In genomic region chr19:4115050-4115817, GRCh38 we compare ENCODE assay signal across 8 cellular contexts. TPM values are rescaled to one million over a fixed set of nuclear protein-coding genes. Genes with fewer than 3 reads are reported as not detected.
DNase-seq lines count a peak whose midpoint lies in the region; ATAC-seq and TF ChIP-seq lines count a peak whose summit lies in the region.

No MANE protein-coding gene starts in this region.

- H3K4me1 ChIP-seq in sigmoid colon: peaks cover 0 to 24% (median 8%) of the 10 kb centered on the region in 4 donors

- TF ChIP-seq CTCF in GM12864 (IDR thresholded peaks at IDR 0.05; ENCODE audit: low read depth, low read length, missing control alignments) (peak; percentile 18), sigmoid colon (IDR thresholded peaks at IDR 0.05) (no peak)

- intact Hi-C loops in sigmoid colon (cut with DNase I): no loop called here

- H3K9me3 ChIP-seq in sigmoid colon: no peaks in the 10 kb centered on the region

- peak; percentile 63 for ATAC-seq in HG02642 (IDR thresholded peaks at IDR 0.05; ENCODE audit: poor library complexity, unreplicated experiment)
- ATAC-seq in GM18858 (IDR thresholded peaks at IDR 0.05; ENCODE audit: unreplicated experiment): no peak

- peaks cover 9 to 84% (median 43%) of the 10 kb centered on the region in 4 donors for H3K36me3 ChIP-seq in sigmoid colon

- TF ChIP-seq EP300 in sigmoid colon (IDR thresholded peaks at IDR 0.05): no peak

- H3K4me3 ChIP-seq in GM12864 (ENCODE audit: low read depth, low read length) (peak overlapping the region; percentile 23), sigmoid colon (no peak overlapping the region)

- 61 to 86% methylated on average over 27 of the region's 27 CpGs for WGBS in sigmoid colon, 2 donors

- TF ChIP-seq POLR2A in sigmoid colon (IDR thresholded peaks at IDR 0.05): no peak

- no peaks in the 10 kb centered on the region for H3K27me3 ChIP-seq in sigmoid colon

- peak overlapping the region; percentile 76 for H3K27ac ChIP-seq in cingulate gyrus (ENCODE audit: low read depth, low read length)
- H3K27ac ChIP-seq in sigmoid colon: peak overlapping the region in 1 of 4 donors; percentile 4

- DNase-seq in GM12864 (ENCODE audit: low read depth) (peak; percentile 82), T-helper 2 cell (peak in 3 of 5 experiments; percentile 58 to 88 (median 72)), sigmoid colon (no peak), EL (no peak)
- DNase-seq in stimulated activated CD8-positive, alpha-beta memory T cell treated with anti-CD3 and anti-CD28 coated beads, Interleukin-15, amount 100 ng/mL, for 1 hour (ENCODE audit: low read depth): peak; percentile 30

RNA-seq across cellular contexts. Expression of gene MAP2K2, which starts 8.7 kb away (rescaled TPM):
- total RNA-seq in sigmoid colon: 10 to 100 TPM; 48.2 to 76.4 (median 65.3) TPM
- 100 to 1,000 TPM; 196 to 278 (median 253) TPM for polyA plus RNA-seq in sigmoid colon

RNA-seq across cellular contexts. Expression of gene CREB3L3, which starts 38.2 kb away (rescaled TPM):
- under 1 TPM in 1 of 4 donors, not detected in 3; 0.55 TPM for total RNA-seq in sigmoid colon
- 10 to 100 TPM in 1 of 3 donors, 1 to 10 TPM in 2; 1.8 to 24.0 (median 8.5) TPM for polyA plus RNA-seq in sigmoid colon

RNA-seq across cellular contexts. Expression of gene ZBTB7A, which starts 48.5 kb away (rescaled TPM):
- total RNA-seq in sigmoid colon: 10 to 100 TPM; 35.4 to 53.2 (median 44.8) TPM
- polyA plus RNA-seq in sigmoid colon: 10 to 100 TPM; 22.8 to 39.1 (median 23.8) TPM

Comparison
In these comparisons a context has a peak if more than half of its experiments do, and no peak if none do; other contexts are left out.
1. DNase-seq: peak in GM12864 (single experiment), T-helper 2 cell (3 of 5) and stimulated activated CD8-positive, alpha-beta memory T cell treated with anti-CD3 and anti-CD28 coated beads, Interleukin-15, amount 100 ng/mL, for 1 hour (single experiment); none in sigmoid colon (single experiment) and EL (single experiment).